Comparison of ENCODE assay signal across 1 cellular context in genomic region chr1:224331326-224331725, GRCh38.
A peak's percentile ranks its signal among the peaks of the same experiment; 100 is the strongest.
TF ChIP-seq lines count a peak whose summit lies in the region.

No MANE protein-coding gene starts in this region.

TF ChIP-seq in HEK293, 187 proteins besides CTCF, POLR2A, EP300 and RAD21 (continued from another document):
- TF ChIP-seq PRDM10 (tag by site-specific recombination; IDR thresholded peaks at IDR 0.05): peak; percentile 76
- TF ChIP-seq, protein P1, sequence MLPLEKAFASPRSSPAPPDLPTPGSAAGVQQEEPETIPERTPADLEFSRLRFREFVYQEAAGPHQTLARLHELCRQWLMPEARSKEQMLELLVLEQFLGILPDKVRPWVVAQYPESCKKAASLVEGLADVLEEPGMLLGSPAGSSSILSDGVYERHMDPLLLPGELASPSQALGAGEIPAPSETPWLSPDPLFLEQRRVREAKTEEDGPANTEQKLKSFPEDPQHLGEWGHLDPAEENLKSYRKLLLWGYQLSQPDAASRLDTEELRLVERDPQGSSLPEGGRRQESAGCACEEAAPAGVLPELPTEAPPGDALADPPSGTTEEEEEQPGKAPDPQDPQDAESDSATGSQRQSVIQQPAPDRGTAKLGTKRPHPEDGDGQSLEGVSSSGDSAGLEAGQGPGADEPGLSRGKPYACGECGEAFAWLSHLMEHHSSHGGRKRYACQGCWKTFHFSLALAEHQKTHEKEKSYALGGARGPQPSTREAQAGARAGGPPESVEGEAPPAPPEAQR (tag by site-specific recombination; IDR thresholded peaks at IDR 0.05): no peak
